1 cellular context compared by ENCODE assay signal in the genomic region with DNA sequence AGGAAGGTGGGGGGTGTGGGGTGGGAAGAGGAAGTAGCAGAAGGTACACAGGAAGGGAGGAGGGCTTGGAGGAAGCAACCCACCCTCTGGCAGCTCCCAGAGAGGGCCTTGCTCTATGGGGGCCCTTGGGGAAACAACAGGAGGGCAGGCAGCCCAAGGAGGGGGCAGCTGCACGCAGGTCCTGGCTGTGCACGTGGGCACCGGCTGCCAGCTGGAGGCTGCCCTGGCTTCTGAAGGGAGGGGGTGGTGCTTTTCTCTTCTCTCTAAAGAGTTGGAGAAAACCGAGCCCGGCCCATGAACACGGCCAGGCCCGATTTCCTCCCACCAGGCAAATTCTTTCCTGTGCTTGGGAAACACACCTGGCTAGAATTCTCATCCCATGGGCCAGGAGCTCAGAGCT.
TF ChIP-seq lines count a peak whose summit lies in the region.

No MANE protein-coding gene starts in this region.

TF ChIP-seq in GM23338, 12 proteins besides CTCF, POLR2A, EP300 and RAD21 (continued from another document):
- TF ChIP-seq ZNF462 (CRISPR knock-in tag; IDR thresholded peaks at IDR 0.05) (no peak), EZH2phosphoT487 (IDR thresholded peaks at IDR 0.05; ENCODE audit: unreplicated experiment) (no peak), REST (IDR thresholded peaks at IDR 0.05; ENCODE audit: unreplicated experiment) (no peak), ZNF114 (CRISPR knock-in tag; IDR thresholded peaks at IDR 0.05) (no peak), ZNF331 (CRISPR knock-in tag; IDR thresholded peaks at IDR 0.05; ENCODE audit: low read depth) (no peak), CREB1 (CRISPR knock-in tag; IDR thresholded peaks at IDR 0.05; ENCODE audit: low read depth) (no peak)
